ENCODE assay signal across 16 cellular contexts in genomic region chr19:10788146-10788545, GRCh38.
"Had no signal": no experiment of that assay in that cellular context is flagged by ENCODE, and none has a peak within 500 bp of the region (broad histone marks: within the 10 kb centered on the region; RNA-seq: fewer than 3 reads in every experiment).

No MANE protein-coding gene starts in this region.

- H3K27me3 ChIP-seq: body of pancreas, cardiac muscle cell, right lobe of liver, transverse colon had no signal

- ATAC-seq: activated CD4-positive, alpha-beta T cell treated with anti-CD3 and anti-CD28 coated beads for 36 hours; body of pancreas; SK-N-SH treated with all-trans-retinoic acid at 6 μM for 48 hours had no signal

- H3K4me1 ChIP-seq: body of pancreas, right lobe of liver, transverse colon had no signal

- H3K27ac Mint-ChIP-seq: activated CD4-positive, alpha-beta T cell treated with anti-CD3 and anti-CD28 coated beads for 36 hours had no signal

- H3K4me1 Mint-ChIP-seq: activated CD4-positive, alpha-beta T cell treated with anti-CD3 and anti-CD28 coated beads for 36 hours had no signal

- H3K27ac ChIP-seq: body of pancreas, cardiac muscle cell, right lobe of liver, transverse colon had no signal

- H3K4me3 Mint-ChIP-seq: activated CD4-positive, alpha-beta T cell treated with anti-CD3 and anti-CD28 coated beads for 36 hours had no signal

- H3K4me3 ChIP-seq: body of pancreas, cardiac muscle cell, mucosa of descending colon, right lobe of liver, skin epidermis, transverse colon had no signal

- H3K27me3 Mint-ChIP-seq: activated CD4-positive, alpha-beta T cell treated with anti-CD3 and anti-CD28 coated beads for 36 hours had no signal

- DNase-seq: activated CD4-positive, alpha-beta T cell treated with anti-CD3 and anti-CD28 coated beads for 36 hours; activated CD4-positive, alpha-beta T cell treated with anti-CD3 and anti-CD28 coated beads, Interleukin-2, amount 50 U/mL, for 4 hours; activated gamma-delta T cell treated with Interleukin-2 at 50 U/mL for 16 hours; body of pancreas; cortex of kidney; hypothalamus; mesenchymal stem cell; mucosa of descending colon; posterior cingulate gyrus; right lobe of liver; stimulated activated CD4-positive, alpha-beta T cell treated with anti-CD3 and anti-CD28 coated beads, Interleukin-1b, Interleukin-23, amount 100 ng/mL, for 48 hours; T-helper 9 cell; transverse colon had no signal

- H3K9me3 ChIP-seq: body of pancreas, mucosa of descending colon, right lobe of liver, transverse colon had no signal
